ENCODE assay signal across 1 cellular context in the genomic region with DNA sequence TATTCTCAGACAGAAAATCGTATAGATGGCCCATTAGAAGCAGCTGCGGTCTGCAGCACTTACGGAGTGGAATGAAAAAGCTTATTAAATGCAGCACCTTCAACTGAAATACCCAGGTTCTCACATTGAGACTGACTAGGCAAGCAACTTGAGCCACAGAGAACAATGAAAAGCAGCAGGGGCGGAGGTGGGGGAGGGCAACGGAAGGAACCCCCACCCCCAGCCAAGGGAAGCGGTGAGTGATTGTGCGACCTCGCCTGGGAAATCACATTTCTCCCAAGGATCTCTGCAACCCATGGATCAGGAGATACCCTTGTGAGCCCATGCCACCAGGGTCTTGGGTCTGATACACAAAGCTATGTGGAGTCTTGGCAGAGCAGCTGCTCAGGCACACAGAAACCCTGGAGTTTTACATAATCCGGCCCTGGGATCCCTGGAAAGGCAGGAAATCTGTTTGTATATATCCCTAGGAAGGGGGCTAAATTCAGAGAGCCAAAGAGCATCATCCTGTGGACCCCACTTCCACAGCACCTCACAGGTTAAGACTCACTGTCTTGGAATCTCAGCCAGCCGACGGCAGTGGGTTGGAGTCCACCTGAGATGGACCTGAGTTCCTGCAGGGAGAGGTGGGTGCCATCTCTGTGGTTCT.
TF ChIP-seq lines count a peak whose summit lies in the region.

No MANE protein-coding gene starts in this region.

TF ChIP-seq in H1, 55 proteins besides CTCF, POLR2A, EP300 and RAD21:
- peak; percentile 42 for TF ChIP-seq ASH2L (IDR thresholded peaks at IDR 0.05; ENCODE audit: low read length)
- peak; percentile 36; the same call in 1 of the 2 replicates for TF ChIP-seq RBBP5 (IDR thresholded peaks at IDR 0.05; ENCODE audit: borderline replicate concordance, low read depth, low read length)
